ENCODE assay signal across 34 cellular contexts in genomic region chr6:2772840-2773239, GRCh38. TPM values are rescaled to one million over a fixed set of nuclear protein-coding genes. Genes with fewer than 3 reads are reported as not detected.
"Had no signal": no experiment of that assay in that cellular context is flagged by ENCODE, and none has a peak within 500 bp of the region (broad histone marks: within the 10 kb centered on the region; RNA-seq: fewer than 3 reads in every experiment).

No MANE protein-coding gene starts in this region.

- DNase-seq: activated CD4-positive, alpha-beta T cell treated with anti-CD3 and anti-CD28 coated beads, Interleukin-2, amount 10 ng/mL, durations not matched to agents 24 days and 14 days; activated CD4-positive, alpha-beta T cell treated with anti-CD3 and anti-CD28 coated beads, Interleukin-2, amount 50 U/mL, for 4 hours; activated CD8-positive, alpha-beta T cell treated with anti-CD3 and anti-CD28 coated beads for 36 hours; activated effector memory CD4-positive, alpha-beta T cell treated with anti-CD3 and anti-CD28 coated beads, Interleukin-2, amount 50 U/mL, for 16 hours; activated naive CD4-positive, alpha-beta T cell; activated naive CD4-positive, alpha-beta T cell treated with anti-CD3 and anti-CD28 coated beads, Interleukin-2, amount 50 U/mL, for 16 hours; activated naive CD8-positive, alpha-beta T cell treated with anti-CD3 and anti-CD28 coated beads for 36 hours; activated T-cell treated with anti-CD3 and anti-CD28 coated beads, Interleukin-2, amount 50 U/mL, for 1 hour; activated T-cell treated with anti-CD3 and anti-CD28 coated beads, Interleukin-2, amount 50 U/mL, for 72 hours; amniotic stem cell; body of pancreas; caudate nucleus; Karpas-422; KBM-7; MG63; NCI-H1048; NCI-H1105 treated with DMSO at 0.1 percent for 48 hours; NCI-H1436; NCI-H1694; NCI-H1930; NCI-H2081 treated with DMSO at 0.1 percent for 48 hours; NCI-H226; NCI-H446 treated with DMSO at 0.1 percent for 48 hours; NCI-H524; PC-3; Peyer's patch; RPMI8226; SW 1271; T-helper 1 cell; T-helper 2 cell; T-helper 9 cell had no signal

- H3K27me3 ChIP-seq: ascending aorta, body of pancreas, breast epithelium, MG63, Peyer's patch had no signal

- H3K36me3 ChIP-seq: breast epithelium had no signal

- H3K9me3 ChIP-seq: ascending aorta, body of pancreas, breast epithelium, MG63, Peyer's patch had no signal

- H3K4me3 ChIP-seq: ascending aorta, body of pancreas, breast epithelium, MG63, Peyer's patch had no signal

- H3K27ac ChIP-seq: ascending aorta, body of pancreas, breast epithelium, Peyer's patch had no signal

- ATAC-seq: activated CD8-positive, alpha-beta T cell treated with anti-CD3 and anti-CD28 coated beads for 36 hours; activated T-cell treated with anti-CD3 and anti-CD28 coated beads, Interleukin-2, amount 50 U/mL, for 72 hours; activated T-helper 17 cell treated with anti-CD3 and anti-CD28 coated beads, Interleukin-2, amount 50 U/mL, for 72 hours; body of pancreas; PC-3 had no signal

RNA-seq across cellular contexts. Expression of gene MYLK4, which starts 22.1 kb away (rescaled TPM):
- total RNA-seq: ascending aorta had no signal
